Comparison of ENCODE assay signal across 31 cellular contexts in the genomic region with DNA sequence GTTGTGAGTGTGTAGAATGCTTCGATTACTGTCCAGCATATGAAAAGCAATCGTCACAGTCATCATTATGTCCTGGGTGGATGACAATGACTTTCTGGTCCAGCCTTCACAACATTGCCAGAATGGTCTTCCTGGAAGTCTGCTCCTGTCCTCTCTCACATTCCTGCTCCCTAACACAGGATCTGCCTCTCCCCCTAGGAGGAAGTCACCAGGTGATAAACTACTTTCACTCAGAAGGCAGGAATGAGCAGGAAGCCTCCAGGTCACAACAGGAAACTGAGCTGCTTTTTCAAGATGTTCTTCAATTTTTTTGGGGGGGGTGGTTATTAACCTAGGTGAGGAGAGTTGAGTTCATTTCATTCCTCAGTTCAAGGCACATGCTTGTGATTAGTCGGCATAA.
"Had no signal": no experiment of that assay in that cellular context is flagged by ENCODE, and none has a peak within 500 bp of the region (broad histone marks: within the 10 kb centered on the region; RNA-seq: fewer than 3 reads in every experiment).

No MANE protein-coding gene starts in this region.

- DNase-seq: activated B cell treated with CpG ODN at 0.5 μM for 24 hours; activated CD4-positive, alpha-beta memory T cell treated with anti-CD3 and anti-CD28 coated beads for 36 hours; activated CD4-positive, alpha-beta T cell treated with anti-CD3 and anti-CD28 coated beads for 1 hour; activated CD4-positive, alpha-beta T cell treated with anti-CD3 and anti-CD28 coated beads, Interleukin-2, amount 10 ng/mL, durations not matched to agents 24 days and 14 days; activated gamma-delta T cell; activated naive CD4-positive, alpha-beta T cell treated with anti-CD3 and anti-CD28 coated beads for 36 hours; activated T-cell treated with anti-CD3 and anti-CD28 coated beads for 4 hours; activated T-cell treated with anti-CD3 and anti-CD28 coated beads, Interleukin-2, amount 50 U/mL, for 48 hours; amygdala; caudate nucleus; IMR-90; KG1; NCI-H1092; NCI-H1417; NCI-H1694; NCI-H2029; NCI-H345; NCI-H510A; NCI-H526 treated with DMSO at 0.1 percent for 48 hours; RPMI8226; T-cell; T-helper 2 cell; T1000 had no signal

- H3K27ac ChIP-seq: SK-N-MC had no signal

- H3K9me3 Mint-ChIP-seq: activated CD4-positive, alpha-beta memory T cell treated with anti-CD3 and anti-CD28 coated beads for 36 hours; activated CD4-positive, alpha-beta T cell treated with anti-CD3 and anti-CD28 coated beads, Interleukin-2, amount 10 ng/mL, durations not matched to agents 24 days and 14 days; activated naive CD4-positive, alpha-beta T cell treated with anti-CD3 and anti-CD28 coated beads for 36 hours; activated T-helper 17 cell treated with anti-CD3 and anti-CD28 coated beads, Interleukin-2, amount 50 U/mL, for 72 hours had no signal

- H3K4me3 ChIP-seq: SK-N-MC had no signal

- H3K27ac Mint-ChIP-seq: activated B cell treated with CpG ODN at 0.5 μM for 24 hours; activated CD4-positive, alpha-beta memory T cell treated with anti-CD3 and anti-CD28 coated beads for 36 hours; activated CD4-positive, alpha-beta T cell treated with anti-CD3 and anti-CD28 coated beads, Interleukin-2, amount 10 ng/mL, durations not matched to agents 24 days and 14 days; activated naive CD4-positive, alpha-beta T cell treated with anti-CD3 and anti-CD28 coated beads for 36 hours; activated naive CD8-positive, alpha-beta T cell; activated T-helper 17 cell treated with anti-CD3 and anti-CD28 coated beads, Interleukin-2, amount 50 U/mL, for 72 hours; brain; T-cell had no signal

- H3K36me3 Mint-ChIP-seq: activated CD4-positive, alpha-beta memory T cell treated with anti-CD3 and anti-CD28 coated beads for 36 hours; brain; T-cell had no signal

- FAIRE-seq: astrocyte, TTC549 had no signal

- H3K4me3 Mint-ChIP-seq: activated B cell treated with CpG ODN at 0.5 μM for 24 hours; activated CD4-positive, alpha-beta memory T cell treated with anti-CD3 and anti-CD28 coated beads for 36 hours; activated CD4-positive, alpha-beta T cell treated with anti-CD3 and anti-CD28 coated beads, Interleukin-2, amount 10 ng/mL, durations not matched to agents 24 days and 14 days; activated naive CD4-positive, alpha-beta T cell treated with anti-CD3 and anti-CD28 coated beads for 36 hours; activated naive CD8-positive, alpha-beta T cell; activated T-helper 17 cell treated with anti-CD3 and anti-CD28 coated beads, Interleukin-2, amount 50 U/mL, for 72 hours; brain; T-cell had no signal

- H3K27me3 Mint-ChIP-seq: activated B cell treated with CpG ODN at 0.5 μM for 24 hours; activated CD4-positive, alpha-beta memory T cell treated with anti-CD3 and anti-CD28 coated beads for 36 hours; activated naive CD8-positive, alpha-beta T cell; activated T-helper 17 cell treated with anti-CD3 and anti-CD28 coated beads, Interleukin-2, amount 50 U/mL, for 72 hours; T-cell had no signal

- ATAC-seq: activated T-helper 17 cell treated with anti-CD3 and anti-CD28 coated beads, Interleukin-2, amount 50 U/mL, for 72 hours; Panc1; Right ventricle myocardium inferior; T-cell had no signal

- H3K4me1 Mint-ChIP-seq: activated B cell treated with CpG ODN at 0.5 μM for 24 hours; activated T-helper 17 cell treated with anti-CD3 and anti-CD28 coated beads, Interleukin-2, amount 50 U/mL, for 72 hours had no signal
